ENCODE assay signal across 17 cellular contexts in genomic region chrX:20952180-20952579, GRCh38.
"Had no signal": no experiment of that assay in that cellular context is flagged by ENCODE, and none has a peak within 500 bp of the region (broad histone marks: within the 10 kb centered on the region; RNA-seq: fewer than 3 reads in every experiment).

No MANE protein-coding gene starts in this region.

- DNase-seq: KBM-7, MV-4-11, NCI-H1048, NCI-H1105, NCI-H1436 treated with DMSO at 0.1 percent for 48 hours, NCI-H1694, NCI-H187 treated with DMSO at 0.1 percent for 48 hours, NCI-H2029 treated with DMSO at 0.1 percent for 48 hours, NCI-H2171 treated with DMSO at 0.1 percent for 48 hours, NCI-H226, NCI-H510A, NCI-H524 treated with DMSO at 0.1 percent for 48 hours, NCI-H69, NCI-H774, Right ventricle myocardium superior, RPMI8226, SIG-M5 had no signal
